ENCODE assay signal across 8 cellular contexts in genomic region chr2:232611559-232612218, GRCh38. TPM values are rescaled to one million over a fixed set of nuclear protein-coding genes. Genes with fewer than 3 reads are reported as not detected.
A peak's percentile ranks its signal among the peaks of the same experiment; 100 is the strongest.
DNase-seq lines count a peak whose midpoint lies in the region; ATAC-seq and TF ChIP-seq lines count a peak whose summit lies in the region.

No MANE protein-coding gene starts in this region.

- H3K9me3 ChIP-seq in WERI-Rb-1 (ENCODE audit: severe bottlenecking), result no peaks in the 10 kb centered on the region

- H3K27me3 Mint-ChIP-seq in Calu3 (ENCODE audit: unreplicated experiment) (no peaks in the 10 kb centered on the region), brain (no peaks in the 10 kb centered on the region)

- peaks cover 9% of the 10 kb centered on the region for H3K4me1 Mint-ChIP-seq in Calu3 (ENCODE audit: low read depth, unreplicated experiment)
- H3K4me1 Mint-ChIP-seq in brain, result no peaks in the 10 kb centered on the region

- ATAC-seq in HG03196 (IDR thresholded peaks at IDR 0.05; ENCODE audit: unreplicated experiment) (no peak), GM19395 (IDR thresholded peaks at IDR 0.05; ENCODE audit: unreplicated experiment) (no peak)

- intact Hi-C loops in Calu3 (cut with micrococcal nuclease; ENCODE audit: unreplicated experiment), result loop anchor here (10.0 kb wide), 1 partner anchor 643 kb away; the partner anchor contains the start of gene ATG16L1

- CTCF ChIA-PET in Calu3 (lab: Charles Lee), result interaction anchor here (0.6 to 1.8 kb wide), 5 partner anchors 11 to 1064 kb away, joined by 3 to 7 read pairs (median 4); no protein-coding TSS in a partner anchor

- no peak overlapping the region for H3K4me3 Mint-ChIP-seq in Calu3 (ENCODE audit: low read depth, unreplicated experiment)
- no peak overlapping the region for H3K4me3 Mint-ChIP-seq in brain

- H3K36me3 Mint-ChIP-seq in Calu3 (ENCODE audit: insufficient read depth, unreplicated experiment) (no peaks in the 10 kb centered on the region), brain (no peaks in the 10 kb centered on the region)

- H3K27me3 ChIP-seq in WERI-Rb-1 (ENCODE audit: insufficient read depth, low read depth, severe bottlenecking), result no peaks in the 10 kb centered on the region
- H3K27me3 ChIP-seq in kidney epithelial cell (ENCODE audit: control insufficient read depth, insufficient read depth, low read length), result no peaks in the 10 kb centered on the region

- H3K4me3 ChIP-seq in WERI-Rb-1 (ENCODE audit: low read depth, low read length), result no peak overlapping the region
- H3K4me3 ChIP-seq in kidney epithelial cell (ENCODE audit: low read depth, low read length), result no peak overlapping the region

- no peaks in the 10 kb centered on the region for H3K36me3 ChIP-seq in WERI-Rb-1
- H3K36me3 ChIP-seq in kidney epithelial cell (ENCODE audit: control insufficient read depth, insufficient read depth, low read length), result no peaks in the 10 kb centered on the region

- H3K27ac Mint-ChIP-seq in Calu3 (ENCODE audit: unreplicated experiment) (no peak overlapping the region), brain (no peak overlapping the region)

- H3K27ac ChIP-seq in WERI-Rb-1, result no peak overlapping the region

- DNase-seq in Calu3 (peak; percentile 88), HuH-7 (ENCODE audit: low spot score) (peak; percentile 63), WERI-Rb-1 (peak; percentile 77), kidney epithelial cell (ENCODE audit: low read depth) (no peak)
- DNase-seq in stimulated activated CD4-positive, alpha-beta T cell treated with anti-CD3 and anti-CD28 coated beads, Interleukin-2, amount 100 ng/mL, for 48 hours, result peak; percentile 75 to 80

- H3K9me3 Mint-ChIP-seq in Calu3 (ENCODE audit: low read depth, unreplicated experiment), result no peaks in the 10 kb centered on the region
- H3K9me3 Mint-ChIP-seq in brain, result peaks cover 0 to 2% (median 0%) of the 10 kb centered on the region in 5 experiments

- BruUV-seq in Calu3 (replicated peaks; lab: Mats Ljungman, UMichigan), result no TSS peak

- TF ChIP-seq CTCF in Calu3 (IDR thresholded peaks at IDR 0.05; ENCODE audit: unreplicated experiment) (peak; percentile 87), WERI-Rb-1 (IDR thresholded peaks at IDR 0.05; ENCODE audit: low read depth, low read length) (peak; percentile 91), brain (conservative IDR thresholded peaks at IDR 0.05) (peak; percentile 57 to 71), kidney epithelial cell (IDR thresholded peaks at IDR 0.05; ENCODE audit: insufficient read depth, low read length, poor library complexity, severe bottlenecking) (peak; percentile 90)

RNA-seq across cellular contexts. Expression of gene EFHD1, which starts 21.7 kb away (rescaled TPM):
- 0.27 and 0.47 TPM in 2 replicates for total RNA-seq in Calu3 (2022)
- 263 TPM for polyA plus RNA-seq in brain (ENCODE audit: insufficient read depth, low read depth, low replicate concordance)
- 3.6 and 6.5 TPM in 2 replicates for total RNA-seq in kidney epithelial cell
